ENCODE assay signal across 8 cellular contexts in the genomic region with DNA sequence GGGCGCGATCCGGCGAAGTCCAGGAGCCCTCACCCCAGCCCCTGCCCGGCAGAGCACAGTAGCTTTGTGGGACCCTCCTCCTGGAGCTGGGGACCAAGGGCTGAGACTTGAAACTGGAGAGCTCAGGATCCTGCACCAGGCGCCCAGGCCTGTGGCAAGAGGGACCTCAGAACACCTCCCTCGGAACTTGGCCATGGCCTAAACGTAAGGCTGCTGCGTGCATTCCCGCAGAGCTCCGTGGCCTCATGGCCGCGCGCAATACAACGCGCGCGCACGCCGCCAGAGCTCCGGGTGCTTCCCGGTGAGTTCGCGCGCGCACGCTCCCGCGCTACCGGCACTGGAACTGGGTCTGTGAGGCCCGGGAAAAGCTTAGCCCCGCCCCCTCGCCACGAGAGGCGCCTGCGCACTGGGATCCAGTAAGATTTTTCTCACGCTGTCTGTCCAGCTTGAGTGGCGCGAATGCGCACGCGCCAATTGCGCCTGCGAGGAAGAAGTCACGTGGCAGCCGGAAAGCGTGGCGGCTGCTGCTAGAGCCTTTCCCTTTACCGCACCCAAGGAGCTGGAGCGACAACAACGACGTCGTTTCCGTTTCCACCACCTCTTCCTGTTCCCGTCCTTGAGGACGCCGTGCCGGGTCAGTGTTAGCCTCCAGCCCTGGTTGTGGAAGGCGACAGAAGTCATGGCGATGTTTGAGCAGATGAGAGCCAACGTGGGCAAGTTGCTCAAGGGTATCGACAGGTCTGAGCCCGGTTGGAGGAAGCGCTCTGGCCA. TPM values are rescaled to one million over a fixed set of nuclear protein-coding genes. Genes with fewer than 3 reads are reported as not detected.
DNase-seq lines count a peak whose midpoint lies in the region; ATAC-seq and TF ChIP-seq lines count a peak whose summit lies in the region.

A gene with protein sequence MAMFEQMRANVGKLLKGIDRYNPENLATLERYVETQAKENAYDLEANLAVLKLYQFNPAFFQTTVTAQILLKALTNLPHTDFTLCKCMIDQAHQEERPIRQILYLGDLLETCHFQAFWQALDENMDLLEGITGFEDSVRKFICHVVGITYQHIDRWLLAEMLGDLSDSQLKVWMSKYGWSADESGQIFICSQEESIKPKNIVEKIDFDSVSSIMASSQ (plus strand): TSS at position 599 of the 771 bp plus-strand sequence. CDS start 81 bp downstream, at position 680.

- peak; percentile 94 to 99 for TF ChIP-seq EP300 in tibial nerve (IDR thresholded peaks at IDR 0.05)

- WGBS in adipose tissue, 3 donors: 0 to 2% (median 1%) methylated on average over 64 of the region's 64 CpGs
- WGBS in tibial nerve, 2 donors: 1 to 3% methylated on average over 47 to 54 of the region's 64 CpGs

- H3K36me3 Mint-ChIP-seq in T-cell: peaks cover 33% of the 10 kb centered on the region

- H3K36me3 ChIP-seq in cardiac muscle cell (peaks cover 26% of the 10 kb centered on the region), parathyroid adenoma (ENCODE audit: control insufficient read depth, insufficient read depth, low read length) (no peaks in the 10 kb centered on the region), tibial nerve (peaks cover 0 to 34% (median 7%) of the 10 kb centered on the region in 3 donors)

- peak within 1 kb of the TSS; percentile 81 for H3K4me2 ChIP-seq in parathyroid adenoma (ENCODE audit: low read length)

- H2AFZ ChIP-seq in parathyroid adenoma: peak within 1 kb of the TSS; percentile 99

- H3K27ac Mint-ChIP-seq in T-cell: peak within 1 kb of the TSS; percentile 98

- DNase-seq in GM12864 (ENCODE audit: low read depth) (peak; percentile 97), NCI-H1436 treated with DMSO at 0.1 percent for 48 hours (lab: John Stamatoyannopoulos, UW) (peak; percentile 94), T-cell (peak; percentile 92 to 97 (median 95)), cardiac muscle cell (ENCODE audit: low read depth in 1 of 2, low spot score in 1 of 2) (peak; percentile 99), tibial nerve (ENCODE audit: low spot score in 2 of 2) (peak; percentile 96 to 98)

- H3K9me3 ChIP-seq in cardiac muscle cell (ENCODE audit: low read depth) (no peaks in the 10 kb centered on the region), parathyroid adenoma (ENCODE audit: control insufficient read depth, low read length) (no peaks in the 10 kb centered on the region), tibial nerve (no peaks in the 10 kb centered on the region)

- ATAC-seq in HG02798 (IDR thresholded peaks at IDR 0.05; ENCODE audit: poor library complexity, unreplicated experiment) (peak; percentile 85), T-cell (replicated peaks in 1 of 4) (peak; percentile 68 to 82 (median 74))

- H3K9me3 Mint-ChIP-seq in T-cell: no peaks in the 10 kb centered on the region

- POLR2A ChIA-PET in T-cell (lab: Charles Lee): interaction anchor here in 1 of 2 donors (0.6 kb wide), 2 partner anchors 11 to 72 kb away, joined by 6 to 9 read pairs; no protein-coding TSS in a partner anchor

- peaks cover 12% of the 10 kb centered on the region for H3K4me1 ChIP-seq in cardiac muscle cell (ENCODE audit: low read depth)
- peaks cover 13% of the 10 kb centered on the region for H3K4me1 ChIP-seq in parathyroid adenoma
- peaks cover 0 to 23% (median 10%) of the 10 kb centered on the region in 4 donors for H3K4me1 ChIP-seq in tibial nerve

- H3K27me3 ChIP-seq in cardiac muscle cell (no peaks in the 10 kb centered on the region), parathyroid adenoma (ENCODE audit: control insufficient read depth, insufficient read depth, low read length) (no peaks in the 10 kb centered on the region), tibial nerve (no peaks in the 10 kb centered on the region)

- H3K27ac ChIP-seq in adipose tissue (ENCODE audit: low read depth, low read length) (no peak within 1 kb of the TSS), cardiac muscle cell (peak within 1 kb of the TSS; percentile 89), parathyroid adenoma (peak within 1 kb of the TSS; percentile 80), tibial nerve (peak within 1 kb of the TSS; percentile 74 to 92 (median 83))

- TF ChIP-seq CTCF in GM12864 (IDR thresholded peaks at IDR 0.05; ENCODE audit: low read depth, low read length, missing control alignments) (no peak), cardiac muscle cell (IDR thresholded peaks at IDR 0.05; ENCODE audit: low read depth, low read length) (no peak), parathyroid adenoma (IDR thresholded peaks at IDR 0.05) (no peak), tibial nerve (IDR thresholded peaks at IDR 0.05) (peak in 1 of 5 experiments; percentile 42)

- H3K4me1 Mint-ChIP-seq in T-cell: peaks cover 50 to 56% (median 52%) of the 10 kb centered on the region in 3 donors

- peak within 1 kb of the TSS; percentile 96 to 98 (median 98) for H3K4me3 Mint-ChIP-seq in T-cell

- H3K79me2 ChIP-seq in parathyroid adenoma: peaks cover 11% of the 10 kb centered on the region

- peak within 1 kb of the TSS; percentile 78 for H3K9ac ChIP-seq in parathyroid adenoma

- H3K4me3 ChIP-seq in GM12864 (ENCODE audit: low read depth, low read length) (peak within 1 kb of the TSS; percentile 85), cardiac muscle cell (peak within 1 kb of the TSS; percentile 75), parathyroid adenoma (ENCODE audit: low read depth, low read length) (peak within 1 kb of the TSS; percentile 87), tibial nerve (peak within 1 kb of the TSS; percentile 59 to 93 (median 79))

- CTCF ChIA-PET in T-cell (lab: Charles Lee): interaction anchor here in 1 of 2 donors (0.6 to 2.1 kb wide), 6 partner anchors 16 to 312 kb away, joined by 3 to 21 read pairs (median 8); a partner anchor contains a TSS

- H3K27me3 Mint-ChIP-seq in T-cell: no peaks in the 10 kb centered on the region

- TF ChIP-seq POLR2A in tibial nerve (IDR thresholded peaks at IDR 0.05): peak; percentile 31 to 60

RNA-seq across cellular contexts. Expression of the gene that starts here (rescaled TPM):
- total RNA-seq in T-cell (100 to 1,000 TPM; 317 to 352 (median 319) TPM), cardiac muscle cell (504 and 711 TPM in 2 replicates), tibial nerve (100 to 1,000 TPM; 326 to 534 (median 466) TPM)
- polyA plus RNA-seq in adipose tissue (100 to 1,000 TPM; 231 to 544 (median 410) TPM), cardiac muscle cell (258 and 455 TPM in 2 replicates)
